16 cellular contexts compared by ENCODE assay signal in the genomic region with DNA sequence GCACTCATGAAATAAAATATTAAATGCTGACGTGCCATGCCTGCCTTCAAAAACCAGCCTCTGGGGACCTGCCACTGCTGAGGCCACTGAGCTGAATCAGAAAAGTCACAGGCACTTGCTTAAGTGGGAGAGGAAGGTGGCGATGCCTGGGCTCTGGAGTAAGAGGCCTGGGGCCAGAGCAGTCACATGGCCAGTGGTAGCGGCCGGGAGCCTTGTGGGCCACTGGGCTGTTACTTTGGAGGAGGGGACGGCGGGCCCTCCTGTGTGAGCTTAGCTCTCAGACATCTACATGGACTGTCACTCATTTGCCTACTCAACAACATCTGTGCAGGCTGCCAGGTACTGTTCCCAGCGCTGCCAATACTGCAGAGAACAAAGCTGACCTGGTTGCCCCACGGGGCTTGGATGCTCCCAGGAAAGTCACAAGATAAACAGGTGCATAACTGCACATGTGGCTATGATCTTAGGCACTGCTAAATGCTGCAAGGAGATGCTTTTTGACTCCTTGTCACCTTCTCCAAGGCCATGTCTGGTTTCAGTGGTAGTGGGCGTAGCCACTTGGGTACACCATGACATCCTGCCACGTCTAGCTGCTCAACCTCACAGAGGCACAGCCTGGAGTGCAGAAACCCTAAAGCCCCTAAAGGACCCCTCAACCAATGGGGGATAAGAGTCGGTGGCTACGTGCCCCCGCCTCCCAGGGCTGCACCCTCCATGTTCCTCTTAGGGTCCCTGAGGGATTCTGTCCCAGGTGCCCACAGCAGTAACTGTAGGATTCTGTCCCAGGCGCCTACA. TPM values are rescaled to one million over a fixed set of nuclear protein-coding genes. Genes with fewer than 3 reads are reported as not detected.
DNase-seq lines count a peak whose midpoint lies in the region; ATAC-seq, FAIRE-seq and TF ChIP-seq lines count a peak whose summit lies in the region.
"Had no signal": no experiment of that assay in that cellular context is flagged by ENCODE, and none has a peak within 500 bp of the region (broad histone marks: within the 10 kb centered on the region; RNA-seq: fewer than 3 reads in every experiment).

No MANE protein-coding gene starts in this region.

- H3K27ac ChIP-seq in RWPE1: peak overlapping the region; percentile 53
- H3K27ac ChIP-seq in K562 (ENCODE audit: extremely low read depth, low read depth, low read length): 0 out of 3 replicates have a peak overlapping the region, but pooled peaks have one; percentile 53
- H3K27ac ChIP-seq in spleen: peak overlapping the region; percentile 49 to 95 (median 89)
- H3K27ac ChIP-seq: thoracic aorta had no signal

- no peak for TF ChIP-seq RAD21 in K562 (CRISPR knock-in tag; conservative IDR thresholded peaks at IDR 0.05 in 1 of 2, IDR thresholded peaks at IDR 0.05 in 1 of 2)

- no peak for TF ChIP-seq CTCF in RWPE1 (conservative IDR thresholded peaks at IDR 0.05; ENCODE audit: low read depth)
- TF ChIP-seq CTCF in K562 (IDR thresholded peaks at IDR 0.05 in 2 of 3, conservative IDR thresholded peaks at IDR 0.05 in 1 of 3; ENCODE audit: insufficient read depth in 2 of 3, low read depth in 1 of 3, low read length in 3 of 3): no peak
- no peak for TF ChIP-seq CTCF in spleen (IDR thresholded peaks at IDR 0.05 in 8 of 11, conservative IDR thresholded peaks at IDR 0.05 in 3 of 11)

- H3K4me3 ChIP-seq in K562: no peak overlapping the region
- peak overlapping the region in 1 of 8 donors; percentile 52 for H3K4me3 ChIP-seq in spleen
- H3K4me3 ChIP-seq: dorsolateral prefrontal cortex, thoracic aorta had no signal

- H3K36me3 ChIP-seq in K562 (ENCODE audit: control insufficient read depth, insufficient read depth, low read length): peaks cover 21% of the 10 kb centered on the region
- peaks cover 0 to 54% (median 3%) of the 10 kb centered on the region in 6 donors for H3K36me3 ChIP-seq in spleen
- H3K36me3 ChIP-seq: thoracic aorta had no signal

- in situ Hi-C loops in K562 (cut with MboI): no loop called here

- intact Hi-C loops in K562 (cut with micrococcal nuclease) (no loop called here), spleen (cut with DNase I; ENCODE audit: low total_unique reads) (no loop called here)

- no peak overlapping the region for H2AFZ ChIP-seq in K562 (ENCODE audit: low read depth, low read length)

- POLR2A ChIA-PET in RWPE1 (lab: Yijun Ruan, JAX; ENCODE audit: low non-redundant PET) (no interaction called here), K562 (lab: Yijun Ruan, JAX) (interaction anchor here (0.6 to 0.7 kb wide), 4 partner anchors 9 to 451 kb away, joined by 3 to 5 read pairs (median 4); no protein-coding TSS in a partner anchor)

- H3K9ac ChIP-seq in K562 (ENCODE audit: insufficient read depth in 1 of 2, low read depth in 2 of 2, low read length in 2 of 2): peak overlapping the region in 1 of 2 experiments; percentile 23; a peak in 1 of 4 replicates

- H3K4me1 ChIP-seq in K562 (replicated peaks in 1 of 2; ENCODE audit: control insufficient read depth in 2 of 2, insufficient read depth in 2 of 2, low read length in 2 of 2) (peaks cover 47 to 51% of the 10 kb centered on the region in 2 experiments), spleen (peaks cover 85 to 100% (median 99%) of the 10 kb centered on the region in 6 donors)

- H3K4me2 ChIP-seq in K562 (ENCODE audit: insufficient read depth, low read length): no peak overlapping the region

- H3K9me1 ChIP-seq in K562 (ENCODE audit: control insufficient read depth, insufficient read depth, low read length): no peaks in the 10 kb centered on the region

- BruUV-seq in K562 (replicated peaks; lab: Mats Ljungman, UMichigan): no TSS peak

- ATAC-seq in K562 (no peak), HG03520 (IDR thresholded peaks at IDR 0.05; ENCODE audit: unreplicated experiment) (no peak), GM21723 (IDR thresholded peaks at IDR 0.05; ENCODE audit: unreplicated experiment) (no peak)
- ATAC-seq: SK-N-SH treated with all-trans-retinoic acid at 6 μM for 48 hours had no signal

- no peak for TF ChIP-seq EP300 in K562 (IDR thresholded peaks at IDR 0.05; ENCODE audit: low read length)

- peaks cover 3% of the 10 kb centered on the region for H3K9me3 ChIP-seq in K562 (replicated peaks; ENCODE audit: control insufficient read depth, insufficient read depth, low read depth, low read length)
- H3K9me3 ChIP-seq in spleen: peaks cover 0 to 12% (median 3%) of the 10 kb centered on the region in 8 donors
- H3K9me3 ChIP-seq: thoracic aorta had no signal

- CTCF ChIA-PET in RWPE1 (lab: Yijun Ruan, JAX): interaction anchor here (0.7 kb wide), 1 partner anchor 233 kb away, joined by 3 read pairs; no protein-coding TSS in a partner anchor
- CTCF ChIA-PET in K562 (lab: Yijun Ruan, JAX; ENCODE audit: low intra/inter-chr PET ratio): no interaction called here

- H3K79me2 ChIP-seq in K562 (ENCODE audit: control insufficient read depth, insufficient read depth, low read length): peaks cover 82% of the 10 kb centered on the region

- FAIRE-seq in GM12892 (lab: Jason Lieb, UNC) (peak; percentile 57), K562 (lab: Jason Lieb, UNC) (no peak)

- no peaks in the 10 kb centered on the region for H4K20me1 ChIP-seq in K562 (replicated peaks; ENCODE audit: control insufficient read depth, insufficient read depth, low read length)

- TF ChIP-seq POLR2A in GM12892 (IDR thresholded peaks at IDR 0.05; ENCODE audit: low read depth, low read length) (no peak), K562 (conservative IDR thresholded peaks at IDR 0.05) (no peak), spleen (IDR thresholded peaks at IDR 0.05) (no peak)

- DNase-seq in GM12892 (ENCODE audit: insufficient read length): no peak
- no peak for DNase-seq in RWPE1 (ENCODE audit: low spot score)
- DNase-seq in K562 (ENCODE audit: extremely low read depth in 1 of 4, low spot score in 3 of 4): no peak
- DNase-seq in spleen: no peak
- no peak for DNase-seq in NOMO-1 (lab: John Stamatoyannopoulos, UW; ENCODE audit: unreplicated experiment in 2 of 2)
- DNase-seq in NCI-H82 (lab: John Stamatoyannopoulos, UW): no peak
- DNase-seq: aorta, Calu3, HCEC 1CT, IMR-90, retina had no signal

- H3K27me3 ChIP-seq in K562 (ENCODE audit: control insufficient read depth in 2 of 2, insufficient read depth in 2 of 2, low read length in 2 of 2) (no peaks in the 10 kb centered on the region), spleen (replicated peaks in 1 of 7) (no peaks in the 10 kb centered on the region)
- H3K27me3 ChIP-seq: dorsolateral prefrontal cortex had no signal

- 90% methylated on average over 12 of the region's 14 CpGs for WGBS in K562 (ENCODE audit: insufficient coverage, low coverage, missing lambda C conversion rate)
- WGBS in spleen, 5 donors: 61 to 78% (median 71%) methylated on average over 11 to 14 of the region's 14 CpGs

TF ChIP-seq in K562, 482 proteins besides CTCF, POLR2A, EP300 and RAD21 (continues in another document):
- TF ChIP-seq SIRT6 (IDR thresholded peaks at IDR 0.05; ENCODE audit: low read depth, low read length) (no peak), ZBED1 (IDR thresholded peaks at IDR 0.05) (no peak)

RNA-seq across cellular contexts. Expression of a gene that starts 11.6 kb away (rescaled TPM):
- 375 TPM for polyA plus RNA-seq in GM12892 (2012; ENCODE audit: missing spikeins)
- total RNA-seq in K562 (2011; cell fraction: chromatin; rRNA removed; ENCODE audit: low replicate concordance): 27.5 and 42.5 TPM in 2 replicates
- 32.2 and 34.5 TPM in 2 replicates for total RNA-seq in K562 (2011; cell fraction: nucleolus; rRNA removed)
- total RNA-seq in K562 (2011; cell fraction: nucleoplasm; rRNA removed): 35.0 and 39.8 TPM in 2 replicates
- 117 and 145 TPM in 2 replicates for total RNA-seq in K562 (2014; rRNA removed)
- 49.5 and 60.5 TPM in 2 replicates for total RNA-seq in K562 (2014; rRNA removed; fragmentation: Illumina TruSeq; extraction: Trizol)
- total RNA-seq in K562 (2015; rRNA removed; fragmentation: Illumina TruSeq; extraction: Trizol): 71.8 and 72.5 TPM in 2 replicates
- 185 and 186 TPM in 2 replicates for total RNA-seq in K562 (2021)
- polyA plus RNA-seq in K562 (2011; rRNA removed): 33.9 and 39.4 TPM in 2 replicates
- 54.4 and 79.1 TPM in 2 replicates for polyA plus RNA-seq in K562 (2011; cell fraction: cytosol; rRNA removed)
- polyA plus RNA-seq in K562 (2011; cell fraction: nucleus; rRNA removed): 33.5 and 46.0 TPM in 2 replicates
- polyA plus RNA-seq in K562 (2012): 111 and 131 TPM in 2 replicates
- 161 TPM in 2 replicates for polyA plus RNA-seq in K562 (2014; fragmentation: Illumina TruSeq; extraction: Trizol)
- polyA plus RNA-seq in K562 (2014; fragmentation: Nextera tagmentation; extraction: Ambion mirVana): 10 to 100 TPM; 27.7 to 33.4 TPM
- polyA plus RNA-seq in K562 (2014; rRNA removed): 91.2 and 100 TPM in 2 replicates
- polyA minus RNA-seq in K562 (2011; rRNA and poly(A)+ RNA removed): 21.2 and 25.2 TPM in 2 replicates
- polyA minus RNA-seq in K562 (2011; cell fraction: cytosol; rRNA and poly(A)+ RNA removed): 32.1 and 32.6 TPM in 2 replicates
- 15.1 and 19.7 TPM in 2 replicates for polyA minus RNA-seq in K562 (2011; cell fraction: nucleus; rRNA and poly(A)+ RNA removed)
- total RNA-seq in spleen: 100 to 1,000 TPM; 284 to 655 (median 457) TPM
- polyA plus RNA-seq in spleen: 100 to 1,000 TPM; 298 to 449 (median 303) TPM

RNA-seq across cellular contexts. Expression of a gene that starts 42.0 kb away (rescaled TPM):
- polyA plus RNA-seq in GM12892 (2012; ENCODE audit: missing spikeins): 11.3 TPM
- total RNA-seq in K562 (2011; cell fraction: chromatin; rRNA removed; ENCODE audit: low replicate concordance): 52.2 and 130 TPM in 2 replicates
- total RNA-seq in K562 (2011; cell fraction: nucleolus; rRNA removed): 84.1 and 104 TPM in 2 replicates
- 79.9 and 86.4 TPM in 2 replicates for total RNA-seq in K562 (2011; cell fraction: nucleoplasm; rRNA removed)
- total RNA-seq in K562 (2014; rRNA removed): 30.6 and 40.4 TPM in 2 replicates
- total RNA-seq in K562 (2014; rRNA removed; fragmentation: Illumina TruSeq; extraction: Trizol): 15.5 and 16.6 TPM in 2 replicates
- 18.5 and 21.1 TPM in 2 replicates for total RNA-seq in K562 (2015; rRNA removed; fragmentation: Illumina TruSeq; extraction: Trizol)
- 48.6 and 51.2 TPM in 2 replicates for total RNA-seq in K562 (2021)
- 25.6 and 34.8 TPM in 2 replicates for polyA plus RNA-seq in K562 (2011; rRNA removed)
- polyA plus RNA-seq in K562 (2011; cell fraction: cytosol; rRNA removed): 33.1 and 49.1 TPM in 2 replicates
- polyA plus RNA-seq in K562 (2011; cell fraction: nucleus; rRNA removed): 59.7 and 85.8 TPM in 2 replicates
- 22.4 and 33.6 TPM in 2 replicates for polyA plus RNA-seq in K562 (2012)
- polyA plus RNA-seq in K562 (2014; fragmentation: Illumina TruSeq; extraction: Trizol): 16.5 and 20.7 TPM in 2 replicates
- 1 to 10 TPM; 2.1 to 2.5 TPM for polyA plus RNA-seq in K562 (2014; fragmentation: Nextera tagmentation; extraction: Ambion mirVana)
- polyA plus RNA-seq in K562 (2014; rRNA removed): 25.4 and 30.1 TPM in 2 replicates
- polyA minus RNA-seq in K562 (2011; rRNA and poly(A)+ RNA removed): 31.9 and 39.3 TPM in 2 replicates
- polyA minus RNA-seq in K562 (2011; cell fraction: cytosol; rRNA and poly(A)+ RNA removed): 43.7 and 62.8 TPM in 2 replicates
- 33.7 and 40.1 TPM in 2 replicates for polyA minus RNA-seq in K562 (2011; cell fraction: nucleus; rRNA and poly(A)+ RNA removed)
- total RNA-seq in spleen: 10 to 100 TPM; 63.8 to 93.6 (median 73.6) TPM
- 10 to 100 TPM; 17.8 to 32.7 (median 24.8) TPM for polyA plus RNA-seq in spleen
